In the genomic region with DNA sequence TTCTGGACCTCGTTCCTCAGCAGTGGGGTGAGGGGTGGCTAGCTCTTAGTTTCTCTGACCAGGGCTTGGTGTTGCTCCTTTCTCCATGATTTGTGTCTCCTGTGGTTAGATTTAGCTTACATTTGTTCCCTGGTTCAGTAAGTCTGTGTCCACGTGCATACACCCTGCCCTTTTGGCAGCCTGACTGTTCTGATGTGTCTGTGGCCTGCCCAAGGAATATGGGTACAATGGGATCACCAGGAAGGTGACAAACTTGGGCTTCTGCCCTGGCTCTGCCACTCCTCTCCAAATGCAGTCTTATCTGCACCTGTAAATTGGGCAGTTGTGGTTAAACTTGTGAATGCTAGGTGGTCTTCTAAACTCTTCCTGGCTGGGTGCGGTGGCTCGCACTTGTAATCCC, we compare ENCODE assay signal across 22 cellular contexts. TPM values are rescaled to one million over a fixed set of nuclear protein-coding genes. Genes with fewer than 3 reads are reported as not detected.
DNase-seq lines count a peak whose midpoint lies in the region; ATAC-seq, FAIRE-seq and TF ChIP-seq lines count a peak whose summit lies in the region.
"Had no signal": no experiment of that assay in that cellular context is flagged by ENCODE, and none has a peak within 500 bp of the region (broad histone marks: within the 10 kb centered on the region; RNA-seq: fewer than 3 reads in every experiment).

No MANE protein-coding gene starts in this region.

- H3K4me3 Mint-ChIP-seq in activated naive CD4-positive, alpha-beta T cell treated with anti-CD3 and anti-CD28 coated beads, Interleukin-2, amount 50 U/mL, for 24 hours, result no peak overlapping the region
- H3K4me3 Mint-ChIP-seq in CD4-positive, alpha-beta memory T cell, result peak overlapping the region in 1 of 8 donors; percentile 11
- H3K4me3 Mint-ChIP-seq in T-helper 17 cell, result no peak overlapping the region
- H3K4me3 Mint-ChIP-seq: HFFc6 had no signal

- WGBS in right cardiac atrium, result 70% methylated on average over 4 of the region's 4 CpGs

- ATAC-seq in T-helper 17 cell (no peak), right cardiac atrium (peak in 1 of 2 donors; percentile 61), HG03025 (IDR thresholded peaks at IDR 0.05; ENCODE audit: low FRiP score, unreplicated experiment) (no peak)

- H3K27me3 Mint-ChIP-seq in activated naive CD4-positive, alpha-beta T cell treated with anti-CD3 and anti-CD28 coated beads, Interleukin-2, amount 50 U/mL, for 24 hours, result no peaks in the 10 kb centered on the region
- no peaks in the 10 kb centered on the region for H3K27me3 Mint-ChIP-seq in CD4-positive, alpha-beta memory T cell
- no peaks in the 10 kb centered on the region for H3K27me3 Mint-ChIP-seq in T-helper 17 cell
- H3K27me3 Mint-ChIP-seq: CD4-positive, alpha-beta T cell had no signal

- H3K9me3 Mint-ChIP-seq in activated naive CD4-positive, alpha-beta T cell treated with anti-CD3 and anti-CD28 coated beads, Interleukin-2, amount 50 U/mL, for 24 hours, result no peaks in the 10 kb centered on the region
- H3K9me3 Mint-ChIP-seq in CD4-positive, alpha-beta memory T cell, result no peaks in the 10 kb centered on the region
- H3K9me3 Mint-ChIP-seq: CD4-positive, alpha-beta T cell; HFFc6 had no signal

- no peak overlapping the region for H3K4me3 ChIP-seq in CD4-positive, alpha-beta memory T cell (ENCODE audit: low read length in 2 of 2)
- H3K4me3 ChIP-seq in right cardiac atrium (ENCODE audit: low read length), result no peak overlapping the region

- H3K36me3 Mint-ChIP-seq in activated naive CD4-positive, alpha-beta T cell treated with anti-CD3 and anti-CD28 coated beads, Interleukin-2, amount 50 U/mL, for 24 hours, result peaks cover 6% of the 10 kb centered on the region
- peaks cover 26 to 68% of the 10 kb centered on the region in 2 donors for H3K36me3 Mint-ChIP-seq in CD4-positive, alpha-beta memory T cell
- H3K36me3 Mint-ChIP-seq in T-helper 17 cell (ENCODE audit: low read depth), result peaks cover 2% of the 10 kb centered on the region

- no peaks in the 10 kb centered on the region for H3K9me3 ChIP-seq in CD4-positive, alpha-beta memory T cell (ENCODE audit: control insufficient read depth in 1 of 2, low read length in 2 of 2)
- H3K9me3 ChIP-seq in T-helper 17 cell (ENCODE audit: control insufficient read depth, low read length, poor library complexity, severe bottlenecking) (no peaks in the 10 kb centered on the region), right cardiac atrium (ENCODE audit: control insufficient read depth, low read length) (no peaks in the 10 kb centered on the region)
- H3K9me3 ChIP-seq: BE2C had no signal

- H3K27ac ChIP-seq in CD4-positive, alpha-beta memory T cell (ENCODE audit: low read depth, low read length), result no peak overlapping the region
- peak overlapping the region; percentile 8 for H3K27ac ChIP-seq in right cardiac atrium (ENCODE audit: low read length)

- intact Hi-C loops in CD4-positive, alpha-beta memory T cell (cut with micrococcal nuclease), result no loop called here
- intact Hi-C loops in right cardiac atrium (cut with DNase I), result loop anchor here in 1 of 4 donors (10.0 kb wide), 1 partner anchor 64 kb away; the partner anchor contains the start of gene MIEF2

- no peak for TF ChIP-seq POLR2A in H54 (IDR thresholded peaks at IDR 0.05; ENCODE audit: low read depth, low read length)

- FAIRE-seq in H54 (lab: Jason Lieb, UNC), result no peak
- FAIRE-seq: GM12892, GM18507, H1 had no signal

- H3K4me1 Mint-ChIP-seq in activated naive CD4-positive, alpha-beta T cell treated with anti-CD3 and anti-CD28 coated beads, Interleukin-2, amount 50 U/mL, for 24 hours, result peaks cover 52% of the 10 kb centered on the region
- peaks cover 23 to 51% (median 37%) of the 10 kb centered on the region in 4 donors for H3K4me1 Mint-ChIP-seq in CD4-positive, alpha-beta memory T cell
- H3K4me1 Mint-ChIP-seq in T-helper 17 cell, result peaks cover 33% of the 10 kb centered on the region

- H3K27ac Mint-ChIP-seq in activated naive CD4-positive, alpha-beta T cell treated with anti-CD3 and anti-CD28 coated beads, Interleukin-2, amount 50 U/mL, for 24 hours, result peak overlapping the region; percentile 4
- peak overlapping the region in 5 of 7 donors; percentile 9 to 77 (median 27) for H3K27ac Mint-ChIP-seq in CD4-positive, alpha-beta memory T cell
- H3K27ac Mint-ChIP-seq in T-helper 17 cell, result peak overlapping the region; percentile 89
- H3K27ac Mint-ChIP-seq: CD4-positive, alpha-beta T cell; HFFc6 had no signal

- DNase-seq in activated naive CD4-positive, alpha-beta T cell (lab: John Stamatoyannopoulos, UW), result no peak
- no peak for DNase-seq in CD4-positive, alpha-beta memory T cell
- DNase-seq in T-helper 17 cell (no peak), right cardiac atrium (peak in 1 of 3 donors; percentile 53), H54 (ENCODE audit: insufficient read length, low spot score) (no peak), NCI-H1048 (lab: John Stamatoyannopoulos, UW) (no peak)
- DNase-seq: BE2C; Calu3; CD4-positive, alpha-beta T cell; HFFc6; NCI-H1417 treated with DMSO at 0.1 percent for 48 hours; NCI-H1930; NCI-H226; NCI-H524; NCI-H82; OCI-M1; SIG-M5 had no signal

- peaks cover 30% of the 10 kb centered on the region for H3K4me1 ChIP-seq in CD4-positive, alpha-beta memory T cell (ENCODE audit: insufficient read depth, low read length)
- H3K4me1 ChIP-seq in right cardiac atrium (ENCODE audit: control insufficient read depth, insufficient read depth, low read length), result peaks cover 20% of the 10 kb centered on the region
- H3K4me1 ChIP-seq: BE2C had no signal

- H3K36me3 ChIP-seq in CD4-positive, alpha-beta memory T cell (ENCODE audit: insufficient read depth, low read length), result peaks cover 50% of the 10 kb centered on the region

- no peaks in the 10 kb centered on the region for H3K27me3 ChIP-seq in CD4-positive, alpha-beta memory T cell (ENCODE audit: insufficient read depth, low read length)
- H3K27me3 ChIP-seq in right cardiac atrium (ENCODE audit: control insufficient read depth, insufficient read depth), result no peaks in the 10 kb centered on the region
- H3K27me3 ChIP-seq: BE2C had no signal

- POLR2A ChIA-PET in CD4-positive, alpha-beta memory T cell (lab: Charles Lee; ENCODE audit: partially characterized antibody), result interaction anchor here (1.2 kb wide), 1 partner anchor 11 kb away, joined by 3 read pairs; no protein-coding TSS in a partner anchor

- CTCF ChIA-PET in CD4-positive, alpha-beta memory T cell (lab: Charles Lee; ENCODE audit: partially characterized antibody), result no interaction called here

RNA-seq across cellular contexts. Expression of gene ALKBH5, which starts 17.5 kb away (rescaled TPM):
- total RNA-seq in CD4-positive, alpha-beta memory T cell, result 100 to 1,000 TPM; 119 TPM
- polyA plus RNA-seq in CD4-positive, alpha-beta memory T cell, result 100 to 1,000 TPM; 128 to 132 TPM
- total RNA-seq in T-helper 17 cell (100 to 1,000 TPM; 100 to 104 TPM), right cardiac atrium (100 to 1,000 TPM; 180 to 195 (median 185) TPM)
- 112 TPM for polyA plus RNA-seq in right cardiac atrium

RNA-seq across cellular contexts. Expression of gene LLGL1, which starts 24.3 kb away (rescaled TPM):
- total RNA-seq in CD4-positive, alpha-beta memory T cell, result 10 to 100 TPM; 19.9 to 20.5 TPM
- 1 to 10 TPM in 1 of 2 donors, under 1 TPM in 1; 0.25 to 1.3 TPM for polyA plus RNA-seq in CD4-positive, alpha-beta memory T cell
- total RNA-seq in T-helper 17 cell (10 to 100 TPM; 14.6 to 16.2 TPM), right cardiac atrium (10 to 100 TPM; 11.2 to 13.9 (median 12.6) TPM)
- polyA plus RNA-seq in right cardiac atrium, result 8.6 TPM

RNA-seq across cellular contexts. Expression of gene FLII, which starts 57.4 kb away (rescaled TPM):
- total RNA-seq in CD4-positive, alpha-beta memory T cell, result 100 to 1,000 TPM; 333 to 344 TPM
- 100 to 1,000 TPM; 113 to 204 TPM for polyA plus RNA-seq in CD4-positive, alpha-beta memory T cell
- 100 to 1,000 TPM; 276 to 284 TPM for total RNA-seq in T-helper 17 cell
- total RNA-seq in right cardiac atrium, result 100 to 1,000 TPM; 176 to 217 (median 194) TPM
- 166 TPM for polyA plus RNA-seq in right cardiac atrium

RNA-seq across cellular contexts. Expression of gene MIEF2, which starts 59.4 kb away (rescaled TPM):
- total RNA-seq in CD4-positive, alpha-beta memory T cell, result 10 to 100 TPM; 18.2 to 19.3 TPM
- polyA plus RNA-seq in CD4-positive, alpha-beta memory T cell, result 10 to 100 TPM in 1 of 2 donors, 1 to 10 TPM in 1; 9.9 to 10.9 TPM
- total RNA-seq in T-helper 17 cell (10 to 100 TPM in 1 of 2 donors, 1 to 10 TPM in 1; 6.1 to 10.2 TPM), right cardiac atrium (10 to 100 TPM; 17.6 to 20.7 (median 19.6) TPM)
- polyA plus RNA-seq in right cardiac atrium, result 13.1 TPM

Comparison
In these comparisons a context has a peak if more than half of its experiments do, and no peak if none do; other contexts are left out.
1. H3K27ac Mint-ChIP-seq: peak in every context shown above with its lines; median percentile 89 in T-helper 17 cell; 27 in CD4-positive, alpha-beta memory T cell; 4 in activated naive CD4-positive, alpha-beta T cell treated with anti-CD3 and anti-CD28 coated beads, Interleukin-2, amount 50 U/mL, for 24 hours.